ENCODE assay signal across 8 cellular contexts in the genomic region with DNA sequence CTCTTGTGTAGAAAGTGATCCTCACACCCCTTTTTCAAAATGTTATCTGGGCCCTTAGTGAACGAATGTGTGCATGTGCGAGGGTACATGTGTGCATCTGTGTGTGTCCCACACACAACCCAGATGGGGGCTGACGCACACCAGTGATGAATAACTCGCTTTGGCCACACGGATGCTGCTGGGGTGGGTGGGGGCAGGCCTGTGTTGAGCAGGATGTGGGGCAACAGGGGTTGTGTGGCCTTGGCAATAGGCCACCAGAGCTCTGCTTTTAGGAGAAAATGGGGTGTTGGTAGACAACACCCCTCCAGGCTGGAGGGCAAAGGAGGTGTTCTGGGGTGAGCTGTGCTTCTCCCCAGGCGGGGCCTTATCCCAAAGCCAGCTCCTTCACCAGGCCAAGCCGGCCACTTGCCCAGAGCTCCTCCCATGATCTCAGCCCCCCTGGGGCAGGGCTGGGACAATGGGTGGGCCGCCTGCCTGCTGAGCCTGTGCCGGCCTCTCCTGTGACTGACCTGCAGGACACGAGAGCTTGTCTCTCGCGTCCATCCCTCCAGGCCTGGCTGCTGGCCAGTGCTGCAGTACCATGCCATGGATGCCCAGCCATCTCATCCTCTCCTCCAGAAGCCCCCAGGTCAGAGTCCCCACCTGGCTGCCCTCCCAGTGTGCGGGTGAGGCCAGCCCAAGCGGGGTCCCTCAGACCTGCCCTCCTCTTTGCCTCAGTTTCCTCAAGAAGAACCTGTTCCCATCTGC. TPM values are rescaled to one million over a fixed set of nuclear protein-coding genes. Genes with fewer than 3 reads are reported as not detected.
A peak's percentile ranks its signal among the peaks of the same experiment; 100 is the strongest.
DNase-seq lines count a peak whose midpoint lies in the region; TF ChIP-seq lines count a peak whose summit lies in the region.

No MANE protein-coding gene starts in this region.

- no peaks in the 10 kb centered on the region for H3K9me2 ChIP-seq in OCI-LY1 (ENCODE audit: low read depth, low read length)

- no peaks in the 10 kb centered on the region for H4K20me1 ChIP-seq in OCI-LY1 (ENCODE audit: insufficient read depth, low read length)

- no peak for TF ChIP-seq CTCF in BJ (IDR thresholded peaks at IDR 0.05; ENCODE audit: insufficient read depth, low read depth, low read length)
- no peak for TF ChIP-seq CTCF in OCI-LY1 (IDR thresholded peaks at IDR 0.05; ENCODE audit: low read length)

- CTCF ChIA-PET in BJ (lab: Yijun Ruan, JAX): interaction anchor here (0.7 to 6.3 kb wide), 8 partner anchors 12 to 82 kb away, joined by 3 to 35 read pairs (median 7); no protein-coding TSS in a partner anchor

- H3K4me1 ChIP-seq in OCI-LY1 (ENCODE audit: insufficient read depth, low read length, severe bottlenecking): peaks cover 27% of the 10 kb centered on the region
- no peaks in the 10 kb centered on the region for H3K4me1 ChIP-seq in endocrine pancreas (ENCODE audit: control insufficient read depth, insufficient read depth, low read length)
- H3K4me1 ChIP-seq in neuron (ENCODE audit: insufficient read depth, low read length): peaks cover 55% of the 10 kb centered on the region

- H3K36me3 ChIP-seq in BJ (ENCODE audit: control insufficient read depth, insufficient read depth, low read length): peaks cover 19% of the 10 kb centered on the region
- peaks cover 37% of the 10 kb centered on the region for H3K36me3 ChIP-seq in OCI-LY1 (ENCODE audit: insufficient read depth, low read length)
- H3K36me3 ChIP-seq in endocrine pancreas (ENCODE audit: control insufficient read depth, insufficient read depth, low read length): no peaks in the 10 kb centered on the region
- peaks cover 35% of the 10 kb centered on the region for H3K36me3 ChIP-seq in neuron (ENCODE audit: insufficient read depth, low read length)

- no peak overlapping the region for H2AFZ ChIP-seq in OCI-LY1 (ENCODE audit: low read length)
- H2AFZ ChIP-seq in neuron (ENCODE audit: low read depth, low read length): no peak overlapping the region

- H3K4me2 ChIP-seq in OCI-LY1 (ENCODE audit: low read length): peak overlapping the region; percentile 85

- H3K9ac ChIP-seq in OCI-LY1 (ENCODE audit: low read length) (peak overlapping the region; percentile 84), endocrine pancreas (ENCODE audit: control insufficient read depth, insufficient read depth, low read length) (peak overlapping the region; percentile 56)

- POLR2A ChIA-PET in BJ (lab: Charles Lee): interaction anchor here (1.5 kb wide), 1 partner anchor 23 kb away, joined by 6 read pairs; no protein-coding TSS in a partner anchor

- DNase-seq in BJ (ENCODE audit: low read depth) (no peak), NOMO-1 (lab: John Stamatoyannopoulos, UW; ENCODE audit: unreplicated experiment in 2 of 2) (no peak), NCI-H1048 (lab: John Stamatoyannopoulos, UW) (no peak), occipital lobe (lab: John Stamatoyannopoulos, UW) (no peak)
- no peak for DNase-seq in central memory CD4-positive, alpha-beta T cell

- H3K9me3 ChIP-seq in OCI-LY1 (ENCODE audit: low read length) (no peaks in the 10 kb centered on the region), endocrine pancreas (ENCODE audit: control insufficient read depth, low read length) (no peaks in the 10 kb centered on the region), neuron (ENCODE audit: low read length) (no peaks in the 10 kb centered on the region)

- H3K27ac ChIP-seq in OCI-LY1 (ENCODE audit: low read depth, low read length, poor library complexity, severe bottlenecking): peak overlapping the region; percentile 68

- H3K27me3 ChIP-seq in BJ (ENCODE audit: control insufficient read depth, insufficient read depth, low read length) (no peaks in the 10 kb centered on the region), OCI-LY1 (ENCODE audit: insufficient read depth, low read length) (no peaks in the 10 kb centered on the region), endocrine pancreas (ENCODE audit: control insufficient read depth, insufficient read depth, low read length) (no peaks in the 10 kb centered on the region), neuron (ENCODE audit: insufficient read depth, low read length) (no peaks in the 10 kb centered on the region)

- H3F3A ChIP-seq in OCI-LY1 (ENCODE audit: insufficient read depth, low read length): no peaks in the 10 kb centered on the region

- no peaks in the 10 kb centered on the region for H3K79me2 ChIP-seq in OCI-LY1 (ENCODE audit: insufficient read depth, low read length)

- H3K4me3 ChIP-seq in BJ (ENCODE audit: low read depth, low read length) (peak overlapping the region; percentile 54), OCI-LY1 (ENCODE audit: low read depth, low read length, poor library complexity, severe bottlenecking) (peak overlapping the region; percentile 82), endocrine pancreas (ENCODE audit: control insufficient read depth, insufficient read depth, low read length) (no peak overlapping the region), neuron (ENCODE audit: low read length) (peak overlapping the region; percentile 84)

RNA-seq across cellular contexts. Expression of a gene that starts 1.7 kb away (rescaled TPM):
- polyA plus RNA-seq in BJ (2011; rRNA removed): 103 and 176 TPM in 2 replicates
- 98.8 and 121 TPM in 2 replicates for polyA minus RNA-seq in BJ (2011; rRNA and poly(A)+ RNA removed)
- 170 TPM for total RNA-seq in occipital lobe

RNA-seq across cellular contexts. Expression of a gene that starts 25.2 kb away (rescaled TPM):
- 1.6 TPM in 2 replicates for polyA plus RNA-seq in BJ (2011; rRNA removed)
- polyA minus RNA-seq in BJ (2011; rRNA and poly(A)+ RNA removed): 0.24 and 0.26 TPM in 2 replicates
- 11.7 TPM for total RNA-seq in occipital lobe

RNA-seq across cellular contexts. Expression of a gene that starts 25.6 kb away (rescaled TPM):
- polyA plus RNA-seq in BJ (2011; rRNA removed): 344 and 624 TPM in 2 replicates
- 184 and 206 TPM in 2 replicates for polyA minus RNA-seq in BJ (2011; rRNA and poly(A)+ RNA removed)
- total RNA-seq in occipital lobe: 7.8 TPM

RNA-seq across cellular contexts. Expression of a gene that starts 37.8 kb away (rescaled TPM):
- 0.92 and 1.2 TPM in 2 replicates for polyA plus RNA-seq in BJ (2011; rRNA removed)
- polyA minus RNA-seq in BJ (2011; rRNA and poly(A)+ RNA removed): 0.76 TPM in 1 of 2 replicates, not detected in the other
- total RNA-seq in occipital lobe: 3.0 TPM

RNA-seq across cellular contexts. Expression of a gene that starts 45.0 kb away (rescaled TPM):
- polyA plus RNA-seq in BJ (2011; rRNA removed): 93.3 and 144 TPM in 2 replicates
- polyA minus RNA-seq in BJ (2011; rRNA and poly(A)+ RNA removed): 48.6 and 64.8 TPM in 2 replicates
- 63.5 TPM for total RNA-seq in occipital lobe
